Comparison of ENCODE assay signal across 8 cellular contexts in the genomic region with DNA sequence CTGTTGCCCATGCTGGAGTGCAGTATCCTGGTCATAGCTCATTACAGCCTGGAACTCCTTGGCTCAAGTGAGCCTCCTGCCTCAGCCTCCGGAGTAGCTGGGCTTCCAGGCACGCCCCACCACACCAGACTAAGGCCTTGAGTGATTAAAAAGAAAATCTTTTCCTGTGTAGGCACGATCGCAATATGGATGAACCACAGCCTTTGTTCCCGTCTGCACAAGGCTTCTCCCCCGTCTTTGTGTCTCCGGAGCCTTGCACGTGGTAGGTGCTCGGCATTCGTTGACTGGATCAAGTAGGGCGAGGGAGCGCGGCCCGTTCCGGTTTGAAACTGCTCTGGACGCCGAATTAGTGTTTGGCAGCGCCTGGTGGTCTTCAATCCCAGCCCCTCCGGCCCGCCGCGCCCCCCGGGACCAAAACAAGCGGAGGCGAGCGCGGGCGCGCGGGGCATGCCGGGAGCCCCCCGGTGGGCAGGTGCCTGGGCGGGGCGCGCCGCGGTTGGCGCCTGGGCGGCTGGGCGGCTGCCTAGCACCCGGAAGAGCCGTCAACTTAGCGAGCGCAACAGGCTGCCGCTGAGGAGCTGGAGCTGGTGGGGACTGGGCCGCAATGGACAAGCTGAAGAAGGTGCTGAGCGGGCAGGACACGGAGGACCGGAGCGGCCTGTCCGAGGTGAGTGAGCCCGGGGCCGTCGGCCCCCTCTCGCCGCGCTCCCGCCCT. TPM values are rescaled to one million over a fixed set of nuclear protein-coding genes. Genes with fewer than 3 reads are reported as not detected.
DNase-seq lines count a peak whose midpoint lies in the region; ATAC-seq and TF ChIP-seq lines count a peak whose summit lies in the region.

TSS of gene SFT2D2 (plus strand) at position 529 of the 715 bp plus-strand sequence. CDS start at position 605, 76 bp downstream.

- H3K27ac Mint-ChIP-seq in activated T-cell treated with anti-CD3 and anti-CD28 coated beads, Interleukin-2, amount 50 U/mL, for 24 hours = peak within 1 kb of the TSS; percentile 95

- H3K27me3 ChIP-seq in muscle layer of duodenum (ENCODE audit: low read depth, low read length) = no peaks in the 10 kb centered on the region

- H3K4me3 Mint-ChIP-seq in activated T-cell treated with anti-CD3 and anti-CD28 coated beads, Interleukin-2, amount 50 U/mL, for 24 hours = peak within 1 kb of the TSS; percentile 87

- peak within 1 kb of the TSS; percentile 72 to 91 for H3K4me3 ChIP-seq in muscle layer of duodenum (ENCODE audit: low read depth in 1 of 2, low read length in 2 of 2)

- peak; percentile 82 for ATAC-seq in GM21515 (IDR thresholded peaks at IDR 0.05; ENCODE audit: unreplicated experiment)
- peak; percentile 91 for ATAC-seq in esophagus mucosa

- peaks cover 38% of the 10 kb centered on the region for H3K36me3 Mint-ChIP-seq in activated T-cell treated with anti-CD3 and anti-CD28 coated beads, Interleukin-2, amount 50 U/mL, for 24 hours (ENCODE audit: low read depth)

- H3K27me3 Mint-ChIP-seq in activated T-cell treated with anti-CD3 and anti-CD28 coated beads, Interleukin-2, amount 50 U/mL, for 24 hours = peaks cover 7% of the 10 kb centered on the region

- DNase-seq in DMS 273 (lab: John Stamatoyannopoulos, UW; ENCODE audit: unreplicated experiment) = peak; percentile 91
- DNase-seq in HuH-7.5 (ENCODE audit: low spot score) = peak; percentile 85
- peak; percentile 89 for DNase-seq in activated T-cell treated with anti-CD3 and anti-CD28 coated beads, Interleukin-2, amount 50 U/mL, for 24 hours
- DNase-seq in stimulated activated CD8-positive, alpha-beta memory T cell treated with anti-CD3 and anti-CD28 coated beads, Interleukin-7, amount 100 ng/mL, for 4 hours (ENCODE audit: low read depth in 2 of 2) = peak; percentile 44 to 78

- H3K27ac ChIP-seq in muscle layer of duodenum (ENCODE audit: low read length) = peak within 1 kb of the TSS; percentile 79

- peaks cover 6% of the 10 kb centered on the region in 2 donors for H3K36me3 ChIP-seq in muscle layer of duodenum (ENCODE audit: control insufficient read depth in 1 of 2, insufficient read depth in 2 of 2, low read length in 2 of 2)

- peaks cover 17 to 23% of the 10 kb centered on the region in 2 donors for H3K4me1 ChIP-seq in muscle layer of duodenum (ENCODE audit: control insufficient read depth in 1 of 2, insufficient read depth in 2 of 2, low read length in 2 of 2)

- H3K4me1 Mint-ChIP-seq in activated T-cell treated with anti-CD3 and anti-CD28 coated beads, Interleukin-2, amount 50 U/mL, for 24 hours (ENCODE audit: low read depth) = peaks cover 49% of the 10 kb centered on the region

- no peaks in the 10 kb centered on the region for H3K9me3 ChIP-seq in muscle layer of duodenum (ENCODE audit: control insufficient read depth in 1 of 2, low read length in 2 of 2)

- no peaks in the 10 kb centered on the region for H3K9me3 Mint-ChIP-seq in activated T-cell treated with anti-CD3 and anti-CD28 coated beads, Interleukin-2, amount 50 U/mL, for 24 hours

TF ChIP-seq in PFSK-1, 5 proteins besides CTCF, POLR2A, EP300 and RAD21:
- TF ChIP-seq SIN3A (IDR thresholded peaks at IDR 0.05; ENCODE audit: borderline replicate concordance, insufficient read depth, low read length) (no peak), POLR2AphosphoS5 (IDR thresholded peaks at IDR 0.05; ENCODE audit: low read depth, low read length) (peak; percentile 66), FOXP2 (optimal IDR thresholded peaks at IDR 0.05; ENCODE audit: borderline replicate concordance, extremely low read depth, extremely low read length, insufficient read depth) (peak; percentile 74), TAF1 (IDR thresholded peaks at IDR 0.05; ENCODE audit: borderline replicate concordance, insufficient read depth, low read length) (peak; percentile 48; the same call in 1 of the 2 replicates)
- TF ChIP-seq, protein P1, sequence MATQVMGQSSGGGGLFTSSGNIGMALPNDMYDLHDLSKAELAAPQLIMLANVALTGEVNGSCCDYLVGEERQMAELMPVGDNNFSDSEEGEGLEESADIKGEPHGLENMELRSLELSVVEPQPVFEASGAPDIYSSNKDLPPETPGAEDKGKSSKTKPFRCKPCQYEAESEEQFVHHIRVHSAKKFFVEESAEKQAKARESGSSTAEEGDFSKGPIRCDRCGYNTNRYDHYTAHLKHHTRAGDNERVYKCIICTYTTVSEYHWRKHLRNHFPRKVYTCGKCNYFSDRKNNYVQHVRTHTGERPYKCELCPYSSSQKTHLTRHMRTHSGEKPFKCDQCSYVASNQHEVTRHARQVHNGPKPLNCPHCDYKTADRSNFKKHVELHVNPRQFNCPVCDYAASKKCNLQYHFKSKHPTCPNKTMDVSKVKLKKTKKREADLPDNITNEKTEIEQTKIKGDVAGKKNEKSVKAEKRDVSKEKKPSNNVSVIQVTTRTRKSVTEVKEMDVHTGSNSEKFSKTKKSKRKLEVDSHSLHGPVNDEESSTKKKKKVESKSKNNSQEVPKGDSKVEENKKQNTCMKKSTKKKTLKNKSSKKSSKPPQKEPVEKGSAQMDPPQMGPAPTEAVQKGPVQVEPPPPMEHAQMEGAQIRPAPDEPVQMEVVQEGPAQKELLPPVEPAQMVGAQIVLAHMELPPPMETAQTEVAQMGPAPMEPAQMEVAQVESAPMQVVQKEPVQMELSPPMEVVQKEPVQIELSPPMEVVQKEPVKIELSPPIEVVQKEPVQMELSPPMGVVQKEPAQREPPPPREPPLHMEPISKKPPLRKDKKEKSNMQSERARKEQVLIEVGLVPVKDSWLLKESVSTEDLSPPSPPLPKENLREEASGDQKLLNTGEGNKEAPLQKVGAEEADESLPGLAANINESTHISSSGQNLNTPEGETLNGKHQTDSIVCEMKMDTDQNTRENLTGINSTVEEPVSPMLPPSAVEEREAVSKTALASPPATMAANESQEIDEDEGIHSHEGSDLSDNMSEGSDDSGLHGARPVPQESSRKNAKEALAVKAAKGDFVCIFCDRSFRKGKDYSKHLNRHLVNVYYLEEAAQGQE (IDR thresholded peaks at IDR 0.05; ENCODE audit: insufficient read depth in 1 of 2, low read depth in 2 of 2, low read length in 2 of 2) = 0 out of 4 replicates have a peak, but pooled peaks of 1 of the 2 experiments have one; percentile 10
TF ChIP-seq in PFSK-1: peak in this region for 4.

RNA-seq across cellular contexts. Expression of gene SFT2D2, which starts in this region (rescaled TPM):
- 11.0 TPM for polyA plus RNA-seq in PFSK-1 (2012; ENCODE audit: insufficient read length, low read depth)
- 46.9 TPM for total RNA-seq in esophagus mucosa

Comparison
In these comparisons a context has a peak if more than half of its experiments do, and no peak if none do; other contexts are left out.
1. Peak in every context shown above with its lines: DNase-seq, ATAC-seq, H3K4me3 ChIP-seq and H3K27ac ChIP-seq.